In genomic region chr6:105608711-105609374, GRCh38 we compare ENCODE assay signal across 11 cellular contexts.
DNase-seq lines count a peak whose midpoint lies in the region; ATAC-seq and TF ChIP-seq lines count a peak whose summit lies in the region.
"Had no signal": no experiment of that assay in that cellular context is flagged by ENCODE, and none has a peak within 500 bp of the region (broad histone marks: within the 10 kb centered on the region; RNA-seq: fewer than 3 reads in every experiment).

No MANE protein-coding gene starts in this region.

- ATAC-seq in mucosa of descending colon (peak; percentile 81), GM19324 (IDR thresholded peaks at IDR 0.05; ENCODE audit: low FRiP score, unreplicated experiment) (no peak), WTC11 (no peak), GM21526 (IDR thresholded peaks at IDR 0.05; ENCODE audit: low FRiP score, unreplicated experiment) (no peak)
- ATAC-seq: activated naive CD4-positive, alpha-beta T cell treated with anti-CD3 and anti-CD28 coated beads, Interleukin-2, amount 50 U/mL, for 72 hours had no signal

- peaks cover 9% of the 10 kb centered on the region for H3K9me3 Mint-ChIP-seq in WTC11
- H3K9me3 Mint-ChIP-seq: activated naive CD4-positive, alpha-beta T cell treated with anti-CD3 and anti-CD28 coated beads, Interleukin-2, amount 50 U/mL, for 72 hours had no signal

- H3K4me1 Mint-ChIP-seq in WTC11, result peaks cover 4% of the 10 kb centered on the region

- no peaks in the 10 kb centered on the region for H3K36me3 Mint-ChIP-seq in WTC11
- H3K36me3 Mint-ChIP-seq: activated naive CD4-positive, alpha-beta T cell treated with anti-CD3 and anti-CD28 coated beads, Interleukin-2, amount 50 U/mL, for 72 hours had no signal

- H3K4me3 Mint-ChIP-seq in WTC11, result no peak overlapping the region

- no peaks in the 10 kb centered on the region; the same call in 1 of the 2 replicates for H3K27me3 Mint-ChIP-seq in WTC11 (ENCODE audit: low read depth)

- peak; percentile 99 for DNase-seq in AG09309 (ENCODE audit: low read depth)
- DNase-seq in NCI-H460 (ENCODE audit: extremely low read depth, low read depth), result peak; percentile 97
- peak; percentile 96 for DNase-seq in dedifferentiated amniotic fluid mesenchymal stem cell (ENCODE audit: extremely low spot score)
- peak; percentile 34 to 46 (median 38) for DNase-seq in mucosa of descending colon
- DNase-seq in activated CD4-positive, alpha-beta T cell treated with anti-CD3 and anti-CD28 coated beads for 4 hours, result no peak
- DNase-seq in WTC11 (ENCODE audit: low spot score), result no peak
- DNase-seq: NCI-H524 treated with DMSO at 0.1 percent for 48 hours had no signal

- POLR2A ChIA-PET in WTC11 (lab: Charles Lee), result no interaction called here

- H3K27ac Mint-ChIP-seq in WTC11, result no peak overlapping the region
- H3K27ac Mint-ChIP-seq: activated naive CD4-positive, alpha-beta T cell treated with anti-CD3 and anti-CD28 coated beads, Interleukin-2, amount 50 U/mL, for 72 hours had no signal

- TF ChIP-seq CTCF in AG09309 (IDR thresholded peaks at IDR 0.05; ENCODE audit: control insufficient read depth, insufficient read depth, low read depth, low read length, missing control alignments), result no peak
- no peak for TF ChIP-seq CTCF in mucosa of descending colon (IDR thresholded peaks at IDR 0.05)
- TF ChIP-seq CTCF in WTC11 (IDR thresholded peaks at IDR 0.05), result no peak

- no peak overlapping the region for H3K4me3 ChIP-seq in AG09309 (ENCODE audit: control insufficient read depth, low read depth, low read length)
- H3K4me3 ChIP-seq in mucosa of descending colon, result no peak overlapping the region

- H3K9me3 ChIP-seq in mucosa of descending colon, result no peaks in the 10 kb centered on the region
- H3K9me3 ChIP-seq: esophagus muscularis mucosa had no signal

- CTCF ChIA-PET in WTC11 (lab: Charles Lee), result no interaction called here

- no peaks in the 10 kb centered on the region for H3K36me3 ChIP-seq in mucosa of descending colon (ENCODE audit: low read depth)
- H3K36me3 ChIP-seq: esophagus muscularis mucosa had no signal

- peaks cover 24% of the 10 kb centered on the region for H3K4me1 ChIP-seq in mucosa of descending colon (ENCODE audit: low read depth)

- intact Hi-C loops in mucosa of descending colon (cut with DNase I, micrococcal nuclease), result no loop called here

TF ChIP-seq in WTC11, 78 proteins besides CTCF, POLR2A, EP300 and RAD21:
- TF ChIP-seq, protein P1, sequence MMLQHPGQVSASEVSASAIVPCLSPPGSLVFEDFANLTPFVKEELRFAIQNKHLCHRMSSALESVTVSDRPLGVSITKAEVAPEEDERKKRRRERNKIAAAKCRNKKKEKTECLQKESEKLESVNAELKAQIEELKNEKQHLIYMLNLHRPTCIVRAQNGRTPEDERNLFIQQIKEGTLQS (CRISPR knock-in tag; conservative IDR thresholded peaks at IDR 0.05), result no peak
- TF ChIP-seq ZNF416 (CRISPR knock-in tag; IDR thresholded peaks at IDR 0.05) (no peak), TCF7 (CRISPR knock-in tag; IDR thresholded peaks at IDR 0.05; ENCODE audit: low read depth) (no peak), GABPB1 (CRISPR knock-in tag; IDR thresholded peaks at IDR 0.05) (no peak), ERG (CRISPR knock-in tag; IDR thresholded peaks at IDR 0.05) (no peak)

Comparison
In these comparisons a context has a peak if more than half of its experiments do, and no peak if none do; other contexts are left out.
1. DNase-seq: peak in AG09309 (single experiment), NCI-H460 (single experiment), dedifferentiated amniotic fluid mesenchymal stem cell (single experiment) and mucosa of descending colon (3 of 3); none in activated CD4-positive, alpha-beta T cell treated with anti-CD3 and anti-CD28 coated beads for 4 hours (0 of 2) and WTC11 (single experiment).